ENCODE assay signal across 1 cellular context in genomic region chr6:18359237-18359885, GRCh38.
TF ChIP-seq lines count a peak whose summit lies in the region.

No MANE protein-coding gene starts in this region.

TF ChIP-seq in GM23338, 12 proteins besides CTCF, POLR2A, EP300 and RAD21 (continued from another document):
- TF ChIP-seq, protein P1, sequence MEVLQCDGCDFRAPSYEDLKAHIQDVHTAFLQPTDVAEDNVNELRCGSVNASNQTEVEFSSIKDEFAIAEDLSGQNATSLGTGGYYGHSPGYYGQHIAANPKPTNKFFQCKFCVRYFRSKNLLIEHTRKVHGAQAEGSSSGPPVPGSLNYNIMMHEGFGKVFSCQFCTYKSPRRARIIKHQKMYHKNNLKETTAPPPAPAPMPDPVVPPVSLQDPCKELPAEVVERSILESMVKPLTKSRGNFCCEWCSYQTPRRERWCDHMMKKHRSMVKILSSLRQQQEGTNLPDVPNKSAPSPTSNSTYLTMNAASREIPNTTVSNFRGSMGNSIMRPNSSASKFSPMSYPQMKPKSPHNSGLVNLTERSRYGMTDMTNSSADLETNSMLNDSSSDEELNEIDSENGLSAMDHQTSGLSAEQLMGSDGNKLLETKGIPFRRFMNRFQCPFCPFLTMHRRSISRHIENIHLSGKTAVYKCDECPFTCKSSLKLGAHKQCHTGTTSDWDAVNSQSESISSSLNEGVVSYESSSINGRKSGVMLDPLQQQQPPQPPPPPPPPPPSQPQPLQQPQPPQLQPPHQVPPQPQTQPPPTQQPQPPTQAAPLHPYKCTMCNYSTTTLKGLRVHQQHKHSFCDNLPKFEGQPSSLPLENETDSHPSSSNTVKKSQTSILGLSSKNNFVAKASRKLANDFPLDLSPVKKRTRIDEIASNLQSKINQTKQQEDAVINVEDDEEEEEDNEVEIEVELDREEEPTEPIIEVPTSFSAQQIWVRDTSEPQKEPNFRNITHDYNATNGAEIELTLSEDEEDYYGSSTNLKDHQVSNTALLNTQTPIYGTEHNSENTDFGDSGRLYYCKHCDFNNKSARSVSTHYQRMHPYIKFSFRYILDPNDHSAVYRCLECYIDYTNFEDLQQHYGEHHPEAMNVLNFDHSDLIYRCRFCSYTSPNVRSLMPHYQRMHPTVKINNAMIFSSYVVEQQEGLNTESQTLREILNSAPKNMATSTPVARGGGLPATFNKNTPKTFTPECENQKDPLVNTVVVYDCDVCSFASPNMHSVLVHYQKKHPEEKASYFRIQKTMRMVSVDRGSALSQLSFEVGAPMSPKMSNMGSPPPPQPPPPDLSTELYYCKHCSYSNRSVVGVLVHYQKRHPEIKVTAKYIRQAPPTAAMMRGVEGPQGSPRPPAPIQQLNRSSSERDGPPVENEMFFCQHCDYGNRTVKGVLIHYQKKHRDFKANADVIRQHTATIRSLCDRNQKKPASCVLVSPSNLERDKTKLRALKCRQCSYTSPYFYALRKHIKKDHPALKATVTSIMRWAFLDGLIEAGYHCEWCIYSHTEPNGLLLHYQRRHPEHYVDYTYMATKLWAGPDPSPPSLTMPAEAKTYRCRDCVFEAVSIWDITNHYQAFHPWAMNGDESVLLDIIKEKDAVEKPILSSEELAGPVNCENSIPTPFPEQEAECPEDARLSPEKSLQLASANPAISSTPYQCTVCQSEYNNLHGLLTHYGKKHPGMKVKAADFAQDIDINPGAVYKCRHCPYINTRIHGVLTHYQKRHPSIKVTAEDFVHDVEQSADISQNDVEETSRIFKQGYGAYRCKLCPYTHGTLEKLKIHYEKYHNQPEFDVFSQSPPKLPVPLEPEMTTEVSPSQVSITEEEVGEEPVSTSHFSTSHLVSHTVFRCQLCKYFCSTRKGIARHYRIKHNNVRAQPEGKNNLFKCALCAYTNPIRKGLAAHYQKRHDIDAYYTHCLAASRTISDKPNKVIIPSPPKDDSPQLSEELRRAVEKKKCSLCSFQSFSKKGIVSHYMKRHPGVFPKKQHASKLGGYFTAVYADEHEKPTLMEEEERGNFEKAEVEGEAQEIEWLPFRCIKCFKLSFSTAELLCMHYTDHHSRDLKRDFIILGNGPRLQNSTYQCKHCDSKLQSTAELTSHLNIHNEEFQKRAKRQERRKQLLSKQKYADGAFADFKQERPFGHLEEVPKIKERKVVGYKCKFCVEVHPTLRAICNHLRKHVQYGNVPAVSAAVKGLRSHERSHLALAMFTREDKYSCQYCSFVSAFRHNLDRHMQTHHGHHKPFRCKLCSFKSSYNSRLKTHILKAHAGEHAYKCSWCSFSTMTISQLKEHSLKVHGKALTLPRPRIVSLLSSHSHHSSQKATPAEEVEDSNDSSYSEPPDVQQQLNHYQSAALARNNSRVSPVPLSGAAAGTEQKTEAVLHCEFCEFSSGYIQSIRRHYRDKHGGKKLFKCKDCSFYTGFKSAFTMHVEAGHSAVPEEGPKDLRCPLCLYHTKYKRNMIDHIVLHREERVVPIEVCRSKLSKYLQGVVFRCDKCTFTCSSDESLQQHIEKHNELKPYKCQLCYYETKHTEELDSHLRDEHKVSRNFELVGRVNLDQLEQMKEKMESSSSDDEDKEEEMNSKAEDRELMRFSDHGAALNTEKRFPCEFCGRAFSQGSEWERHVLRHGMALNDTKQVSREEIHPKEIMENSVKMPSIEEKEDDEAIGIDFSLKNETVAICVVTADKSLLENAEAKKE (CRISPR knock-in tag; IDR thresholded peaks at IDR 0.05): no peak
- no peak for TF ChIP-seq CREB1 (CRISPR knock-in tag; IDR thresholded peaks at IDR 0.05; ENCODE audit: low read depth)
TF ChIP-seq in GM23338: peak in this region for 0.
